8 cellular contexts compared by ENCODE assay signal in the genomic region with DNA sequence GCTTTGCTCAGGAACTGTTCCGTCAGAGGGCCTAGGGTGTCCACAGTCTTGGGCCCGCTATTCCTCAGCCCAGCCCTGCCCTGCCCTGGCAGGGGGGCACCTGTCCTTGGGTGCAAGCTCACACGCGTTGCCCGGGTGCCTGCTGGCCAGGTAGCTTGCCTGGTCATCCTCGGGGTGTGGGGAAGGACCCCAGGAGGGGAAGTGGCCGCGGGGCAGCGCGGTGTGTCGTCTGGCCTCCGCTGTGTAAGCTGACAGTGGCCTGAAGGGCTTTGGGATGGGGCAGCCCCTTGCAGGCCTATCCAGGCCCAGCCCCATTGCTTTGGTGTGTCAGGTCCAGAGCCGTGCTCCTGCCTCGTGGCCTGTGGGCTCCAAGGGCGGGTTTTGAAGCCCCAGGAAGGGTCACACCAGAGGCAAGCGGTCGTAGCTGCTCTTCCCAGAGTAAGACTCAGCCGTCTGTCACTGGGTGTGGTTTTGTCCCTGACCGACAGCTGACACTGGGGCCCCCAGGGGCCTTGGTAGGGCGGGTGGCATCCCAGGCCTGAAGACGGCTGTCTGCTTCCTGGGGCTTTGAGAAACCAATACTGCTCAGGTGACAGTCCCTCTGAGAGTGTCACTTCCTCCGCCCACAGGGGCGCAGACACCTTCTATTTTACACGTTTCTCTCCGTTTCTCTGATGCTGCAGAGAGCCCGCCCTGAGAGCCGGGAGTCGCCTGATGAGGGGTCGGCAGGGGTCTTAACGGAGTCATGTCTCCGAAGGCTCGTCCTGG.
DNase-seq lines count a peak whose midpoint lies in the region; ATAC-seq, FAIRE-seq and TF ChIP-seq lines count a peak whose summit lies in the region.

No MANE protein-coding gene starts in this region.

- 72% methylated on average over 32 of the region's 32 CpGs for WGBS in liver
- 93% methylated on average over 19 of the region's 32 CpGs for WGBS in HepG2 (ENCODE audit: low lambda C conversion rate)
- WGBS in heart right ventricle, 2 donors = 52 to 70% methylated on average over 32 of the region's 32 CpGs

- TF ChIP-seq POLR2A in HepG2 (IDR thresholded peaks at IDR 0.05; ENCODE audit: insufficient read depth in 1 of 2, low read depth in 2 of 2, low read length in 2 of 2) = no peak

- no peak for FAIRE-seq in HepG2 (lab: Jason Lieb, UNC)

- TF ChIP-seq RAD21 in liver (IDR thresholded peaks at IDR 0.05) (no peak), HepG2 (CRISPR knock-in tag; IDR thresholded peaks at IDR 0.05) (no peak)

- POLR2A ChIA-PET in HepG2 (lab: Yijun Ruan, JAX) = no interaction called here

- no peak overlapping the region for H3K4me2 ChIP-seq in HepG2 (ENCODE audit: low read depth, low read length)

- TF ChIP-seq CTCF in liver (IDR thresholded peaks at IDR 0.05; ENCODE audit: low read depth, low read length, missing input control) = no peak
- no peak for TF ChIP-seq CTCF in HepG2 (CRISPR knock-in tag; IDR thresholded peaks at IDR 0.05)
- TF ChIP-seq CTCF in heart right ventricle (IDR thresholded peaks at IDR 0.05) = no peak

- TF ChIP-seq EP300 in HepG2 (IDR thresholded peaks at IDR 0.05; ENCODE audit: low read depth in 2 of 2, low read length in 2 of 2) (no peak), HepG2 (CRISPR knock-in tag; IDR thresholded peaks at IDR 0.05; ENCODE audit: borderline replicate concordance) (no peak)

- H3K4me3 ChIP-seq in liver (ENCODE audit: low read depth in 1 of 3, low read length in 3 of 3) (peak overlapping the region in 1 of 3 donors; percentile 2), HepG2 (replicated peaks in 1 of 3; ENCODE audit: insufficient read depth in 1 of 3, low read depth in 2 of 3, low read length in 3 of 3) (no peak overlapping the region), heart right ventricle (peak overlapping the region in 9 of 10 donors; percentile 3 to 49 (median 42))

- CTCF ChIA-PET in HepG2 (lab: Yijun Ruan, JAX; ENCODE audit: low intra/inter-chr PET ratio, low total read pairs) = no interaction called here

- no peaks in the 10 kb centered on the region for H3K9me3 ChIP-seq in liver (ENCODE audit: control insufficient read depth in 4 of 4, low read length in 3 of 4)
- no peaks in the 10 kb centered on the region for H3K9me3 ChIP-seq in HepG2 (ENCODE audit: low read length)
- no peaks in the 10 kb centered on the region for H3K9me3 ChIP-seq in heart right ventricle

- peaks cover 5 to 21% (median 13%) of the 10 kb centered on the region in 4 donors for H3K36me3 ChIP-seq in liver (ENCODE audit: control insufficient read depth in 4 of 4, insufficient read depth in 3 of 4, low read depth in 1 of 4, low read length in 3 of 4)
- H3K36me3 ChIP-seq in HepG2 (replicated peaks in 1 of 2; ENCODE audit: control insufficient read depth in 1 of 2, insufficient read depth in 2 of 2, low read length in 2 of 2) = peaks cover 16 to 30% of the 10 kb centered on the region in 2 experiments; a peak in 4 of 5 replicates
- H3K36me3 ChIP-seq in heart right ventricle = peaks cover 0 to 39% (median 15%) of the 10 kb centered on the region in 9 donors

- no peaks in the 10 kb centered on the region for H3K27me3 ChIP-seq in liver (ENCODE audit: control insufficient read depth in 4 of 4, insufficient read depth in 4 of 4, low read length in 3 of 4)
- no peaks in the 10 kb centered on the region for H3K27me3 ChIP-seq in HepG2 (ENCODE audit: control insufficient read depth in 1 of 2, insufficient read depth in 2 of 2, low read length in 2 of 2)
- H3K27me3 ChIP-seq in heart right ventricle = no peaks in the 10 kb centered on the region

- H3K9ac ChIP-seq in liver (ENCODE audit: low read depth in 1 of 2, low read length in 2 of 2) (no peak overlapping the region), HepG2 (ENCODE audit: insufficient read depth, low read depth, low read length) (no peak overlapping the region)

- peaks cover 48% of the 10 kb centered on the region for H4K20me1 ChIP-seq in HepG2 (ENCODE audit: insufficient read depth, low read length)

- peaks cover 58% of the 10 kb centered on the region for H3K79me2 ChIP-seq in HepG2 (ENCODE audit: insufficient read depth, low read length)

- H2AFZ ChIP-seq in HepG2 (ENCODE audit: low read length) = no peak overlapping the region

- H3K4me1 ChIP-seq in liver (ENCODE audit: control insufficient read depth in 4 of 4, insufficient read depth in 4 of 4, low read length in 3 of 4) = peaks cover 9 to 48% (median 27%) of the 10 kb centered on the region in 4 donors
- no peaks in the 10 kb centered on the region for H3K4me1 ChIP-seq in HepG2 (ENCODE audit: insufficient read depth, low read length)
- H3K4me1 ChIP-seq in heart right ventricle = peaks cover 26 to 92% (median 60%) of the 10 kb centered on the region in 9 donors

- H3K27ac ChIP-seq in liver (ENCODE audit: low read depth in 1 of 2, low read length in 2 of 2) (peak overlapping the region; percentile 53 to 67), HepG2 (ENCODE audit: extremely low read length, insufficient read depth, low read length) (no peak overlapping the region), heart right ventricle (peak overlapping the region; percentile 45 to 97 (median 88))

- ATAC-seq in HepG2 (no peak), HG03571 (IDR thresholded peaks at IDR 0.05; ENCODE audit: unreplicated experiment) (peak; percentile 76), heart right ventricle (peak; percentile 4 to 22 (median 10))

- BruUV-seq in HepG2 (replicated peaks; lab: Mats Ljungman, UMichigan) = no TSS peak

- in situ Hi-C loops in HepG2 (cut with HindIII; ENCODE audit: extremely low pct_ligation_motif_present, low pct_unique_long_range_greater_than_20kb) = no loop called here

- DNase-seq in HepG2 (ENCODE audit: low spot score) (no peak), heart right ventricle (no peak), DMS 273 (lab: John Stamatoyannopoulos, UW; ENCODE audit: unreplicated experiment) (no peak), putamen (ENCODE audit: low spot score) (no peak)
- DNase-seq in activated CD8-positive, alpha-beta memory T cell treated with anti-CD3 and anti-CD28 coated beads, Interleukin-2, amount 50 U/mL, for 48 hours = peak; percentile 89
- DNase-seq in stimulated activated CD8-positive, alpha-beta memory T cell treated with anti-CD3 and anti-CD28 coated beads, Interleukin-12 subunit alpha, Interleukin-12 subunit beta, amount 100 ng/mL, for 4 hours (ENCODE audit: low read depth) = peak; percentile 67

- intact Hi-C loops in HepG2 (cut with micrococcal nuclease; ENCODE audit: unreplicated experiment) (no loop called here), heart right ventricle (cut with DNase I) (loop anchor here in 2 of 10 donors (5.0 to 10.0 kb wide), 2 partner anchors 65 to 68 kb away; no protein-coding TSS in a partner anchor)

TF ChIP-seq in liver, 16 proteins besides CTCF, POLR2A, EP300 and RAD21 (continues in another document):
- no peak for TF ChIP-seq JUND (IDR thresholded peaks at IDR 0.05)
- no peak for TF ChIP-seq SP1 (IDR thresholded peaks at IDR 0.05)
- TF ChIP-seq HNF4G (IDR thresholded peaks at IDR 0.05) = no peak
- TF ChIP-seq, protein P1, sequence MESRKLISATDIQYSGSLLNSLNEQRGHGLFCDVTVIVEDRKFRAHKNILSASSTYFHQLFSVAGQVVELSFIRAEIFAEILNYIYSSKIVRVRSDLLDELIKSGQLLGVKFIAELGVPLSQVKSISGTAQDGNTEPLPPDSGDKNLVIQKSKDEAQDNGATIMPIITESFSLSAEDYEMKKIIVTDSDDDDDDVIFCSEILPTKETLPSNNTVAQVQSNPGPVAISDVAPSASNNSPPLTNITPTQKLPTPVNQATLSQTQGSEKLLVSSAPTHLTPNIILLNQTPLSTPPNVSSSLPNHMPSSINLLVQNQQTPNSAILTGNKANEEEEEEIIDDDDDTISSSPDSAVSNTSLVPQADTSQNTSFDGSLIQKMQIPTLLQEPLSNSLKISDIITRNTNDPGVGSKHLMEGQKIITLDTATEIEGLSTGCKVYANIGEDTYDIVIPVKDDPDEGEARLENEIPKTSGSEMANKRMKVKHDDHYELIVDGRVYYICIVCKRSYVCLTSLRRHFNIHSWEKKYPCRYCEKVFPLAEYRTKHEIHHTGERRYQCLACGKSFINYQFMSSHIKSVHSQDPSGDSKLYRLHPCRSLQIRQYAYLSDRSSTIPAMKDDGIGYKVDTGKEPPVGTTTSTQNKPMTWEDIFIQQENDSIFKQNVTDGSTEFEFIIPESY (IDR thresholded peaks at IDR 0.05) = no peak
- TF ChIP-seq GABPA (IDR thresholded peaks at IDR 0.05 in 1 of 2, conservative IDR thresholded peaks at IDR 0.05 in 1 of 2) = no peak
- no peak for TF ChIP-seq RXRA (IDR thresholded peaks at IDR 0.05)
- no peak for TF ChIP-seq YY1 (IDR thresholded peaks at IDR 0.05)
- TF ChIP-seq, protein P2, sequence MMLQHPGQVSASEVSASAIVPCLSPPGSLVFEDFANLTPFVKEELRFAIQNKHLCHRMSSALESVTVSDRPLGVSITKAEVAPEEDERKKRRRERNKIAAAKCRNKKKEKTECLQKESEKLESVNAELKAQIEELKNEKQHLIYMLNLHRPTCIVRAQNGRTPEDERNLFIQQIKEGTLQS (IDR thresholded peaks at IDR 0.05) = no peak
- TF ChIP-seq FOXA1 (IDR thresholded peaks at IDR 0.05) = no peak

TF ChIP-seq in HepG2, 621 proteins besides CTCF, POLR2A, EP300 and RAD21 (continues in another document):
- TF ChIP-seq NRL (CRISPR knock-in tag; IDR thresholded peaks at IDR 0.05; ENCODE audit: borderline replicate concordance) (no peak), SRSF4 (IDR thresholded peaks at IDR 0.05; ENCODE audit: low read depth, low read length, poor library complexity, severe bottlenecking) (no peak), IKZF1 (IDR thresholded peaks at IDR 0.05) (no peak), CREM (IDR thresholded peaks at IDR 0.05) (no peak), CREM (CRISPR knock-in tag; IDR thresholded peaks at IDR 0.05) (no peak), ZNF850 (CRISPR knock-in tag; conservative IDR thresholded peaks at IDR 0.05) (no peak), MXI1 (IDR thresholded peaks at IDR 0.05; ENCODE audit: borderline replicate concordance, low read depth, low read length) (no peak), ZNF552 (CRISPR knock-in tag; IDR thresholded peaks at IDR 0.05; ENCODE audit: borderline replicate concordance) (no peak), RXRA (CRISPR knock-in tag; IDR thresholded peaks at IDR 0.05) (no peak), ZNF546 (CRISPR knock-in tag; conservative IDR thresholded peaks at IDR 0.05) (no peak)
- TF ChIP-seq, protein P3, sequence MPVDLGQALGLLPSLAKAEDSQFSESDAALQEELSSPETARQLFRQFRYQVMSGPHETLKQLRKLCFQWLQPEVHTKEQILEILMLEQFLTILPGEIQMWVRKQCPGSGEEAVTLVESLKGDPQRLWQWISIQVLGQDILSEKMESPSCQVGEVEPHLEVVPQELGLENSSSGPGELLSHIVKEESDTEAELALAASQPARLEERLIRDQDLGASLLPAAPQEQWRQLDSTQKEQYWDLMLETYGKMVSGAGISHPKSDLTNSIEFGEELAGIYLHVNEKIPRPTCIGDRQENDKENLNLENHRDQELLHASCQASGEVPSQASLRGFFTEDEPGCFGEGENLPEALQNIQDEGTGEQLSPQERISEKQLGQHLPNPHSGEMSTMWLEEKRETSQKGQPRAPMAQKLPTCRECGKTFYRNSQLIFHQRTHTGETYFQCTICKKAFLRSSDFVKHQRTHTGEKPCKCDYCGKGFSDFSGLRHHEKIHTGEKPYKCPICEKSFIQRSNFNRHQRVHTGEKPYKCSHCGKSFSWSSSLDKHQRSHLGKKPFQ (CRISPR knock-in tag; IDR thresholded peaks at IDR 0.05; ENCODE audit: insufficient replicate concordance) = no peak

Comparison
In these comparisons a context has a peak if more than half of its experiments do, and no peak if none do; other contexts are left out.
1. H3K4me3 ChIP-seq: peak in heart right ventricle (9 of 10); none in HepG2 (0 of 3).
2. DNase-seq: peak in activated CD8-positive, alpha-beta memory T cell treated with anti-CD3 and anti-CD28 coated beads, Interleukin-2, amount 50 U/mL, for 48 hours (single experiment) and stimulated activated CD8-positive, alpha-beta memory T cell treated with anti-CD3 and anti-CD28 coated beads, Interleukin-12 subunit alpha, Interleukin-12 subunit beta, amount 100 ng/mL, for 4 hours (single experiment); none in HepG2 (single experiment), heart right ventricle (0 of 2), DMS 273 (single experiment) and putamen (single experiment).